ENCODE assay signal across 11 cellular contexts in the genomic region with DNA sequence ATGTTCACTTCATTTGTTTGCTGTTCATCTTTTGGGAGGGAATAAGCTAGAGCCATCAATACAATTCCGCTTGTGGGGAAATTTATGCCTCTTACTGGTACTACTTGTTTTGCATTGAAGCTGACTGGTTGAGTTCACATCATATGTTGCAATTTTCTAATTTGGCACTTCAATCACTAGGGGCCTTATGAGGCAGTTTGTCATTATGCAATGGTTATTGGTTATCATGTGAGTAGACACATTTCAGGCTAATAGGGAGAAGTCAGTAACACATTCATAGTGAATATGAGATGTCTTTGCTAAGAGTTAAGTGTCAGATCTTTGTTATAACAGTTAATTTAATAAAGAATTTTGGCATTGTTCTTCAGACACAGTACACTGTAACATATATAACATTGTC. TPM values are rescaled to one million over a fixed set of nuclear protein-coding genes. Genes with fewer than 3 reads are reported as not detected.
DNase-seq lines count a peak whose midpoint lies in the region; TF ChIP-seq lines count a peak whose summit lies in the region.
"Had no signal": no experiment of that assay in that cellular context is flagged by ENCODE, and none has a peak within 500 bp of the region (broad histone marks: within the 10 kb centered on the region; RNA-seq: fewer than 3 reads in every experiment).

No MANE protein-coding gene starts in this region.

- peaks cover 20% of the 10 kb centered on the region for H3K79me2 ChIP-seq in MM.1S (ENCODE audit: low read length)

- TF ChIP-seq CTCF in fibroblast of mammary gland (conservative IDR thresholded peaks at IDR 0.05; ENCODE audit: control insufficient read depth, insufficient read depth, low read depth, low read length) (no peak), GM10266 (IDR thresholded peaks at IDR 0.05; ENCODE audit: control insufficient read depth, insufficient read depth, low read depth, missing control alignments) (no peak), sigmoid colon (IDR thresholded peaks at IDR 0.05) (no peak), MM.1S (IDR thresholded peaks at IDR 0.05; ENCODE audit: low read length) (no peak), GM20000 (IDR thresholded peaks at IDR 0.05; ENCODE audit: extremely low read depth, missing control alignments) (no peak)

- TF ChIP-seq POLR2A in sigmoid colon (IDR thresholded peaks at IDR 0.05): no peak

- H3K9me3 ChIP-seq in BLaER1 treated with 17β-estradiol and CSF1 and Interleukin-3, amounts not matched to agents 10 nM and 100 nM (replicated peaks in 1 of 11): peaks cover 0 to 5% (median 0%) of the 10 kb centered on the region in 11 experiments; a peak in 4 of 22 replicates
- H3K9me3 ChIP-seq in sigmoid colon: no peaks in the 10 kb centered on the region
- no peaks in the 10 kb centered on the region for H3K9me3 ChIP-seq in MM.1S (replicated peaks; ENCODE audit: insufficient read depth, low read length)

- H3K27me3 ChIP-seq in BLaER1 treated with 17β-estradiol and CSF1 and Interleukin-3, amounts not matched to agents 10 nM and 100 nM: no peaks in the 10 kb centered on the region
- H3K27me3 ChIP-seq in sigmoid colon: no peaks in the 10 kb centered on the region
- H3K27me3 ChIP-seq in MM.1S (replicated peaks; ENCODE audit: insufficient read depth, low read length): no peaks in the 10 kb centered on the region

- peaks cover 17 to 40% (median 28%) of the 10 kb centered on the region in 10 experiments for H3K4me1 ChIP-seq in BLaER1 treated with 17β-estradiol and CSF1 and Interleukin-3, amounts not matched to agents 10 nM and 100 nM
- H3K4me1 ChIP-seq in sigmoid colon (peaks cover 0 to 8% (median 0%) of the 10 kb centered on the region in 4 donors), MM.1S (ENCODE audit: low read length) (no peaks in the 10 kb centered on the region)

- no peak for TF ChIP-seq EP300 in sigmoid colon (IDR thresholded peaks at IDR 0.05)

- peak overlapping the region in 8 of 11 experiments; percentile 14 to 41 (median 24); a peak in 10 of 22 replicates for H3K4me2 ChIP-seq in BLaER1 treated with 17β-estradiol and CSF1 and Interleukin-3, amounts not matched to agents 10 nM and 100 nM
- no peak overlapping the region for H3K4me2 ChIP-seq in MM.1S (ENCODE audit: low read depth, low read length)

- in situ Hi-C loops in SK-MEL-5 (cut with HindIII; ENCODE audit: low pct_unique_long_range_greater_than_20kb, low sequenced_read_pairs): no loop called here

- H3K36me3 ChIP-seq in BLaER1 treated with 17β-estradiol and CSF1 and Interleukin-3, amounts not matched to agents 10 nM and 100 nM: peaks cover 37 to 81% (median 63%) of the 10 kb centered on the region in 11 experiments
- H3K36me3 ChIP-seq in sigmoid colon (peaks cover 0 to 13% (median 2%) of the 10 kb centered on the region in 4 donors), MM.1S (replicated peaks; ENCODE audit: insufficient read depth, low read length) (peaks cover 4% of the 10 kb centered on the region; the same call in 1 of the 2 replicates)

- WGBS in sigmoid colon, 2 donors: 73 to 93% methylated on average over 1 of the region's 1 CpG

- peak; percentile 11 for DNase-seq in H4 (ENCODE audit: low spot score)
- peak; percentile 41 for DNase-seq in SK-MEL-5 (ENCODE audit: low read depth, low spot score)
- peak; percentile 57 for DNase-seq in fibroblast of mammary gland (ENCODE audit: low read depth)
- no peak for DNase-seq in GM10266 (ENCODE audit: extremely low spot score)
- DNase-seq in sigmoid colon: no peak
- DNase-seq in MM.1S: no peak
- DNase-seq in GM20000 (ENCODE audit: low spot score): no peak
- DNase-seq: COR-L47, KG1, RPMI8226 had no signal

- H3K4me3 ChIP-seq in BLaER1 treated with 17β-estradiol and CSF1 and Interleukin-3, amounts not matched to agents 10 nM and 100 nM: no peak overlapping the region
- H3K4me3 ChIP-seq in fibroblast of mammary gland (ENCODE audit: control insufficient read depth, low read depth, low read length) (no peak overlapping the region), sigmoid colon (no peak overlapping the region), MM.1S (ENCODE audit: low read length) (no peak overlapping the region)

- H3F3A ChIP-seq in MM.1S (ENCODE audit: insufficient read depth, low read length): peaks cover 25% of the 10 kb centered on the region

- intact Hi-C loops in sigmoid colon (cut with DNase I): no loop called here

- H2AFZ ChIP-seq in MM.1S (ENCODE audit: low read length): no peak overlapping the region

- no peaks in the 10 kb centered on the region for H3K9me2 ChIP-seq in MM.1S (replicated peaks; ENCODE audit: insufficient read depth, low read length)

- peak overlapping the region in 7 of 11 experiments; percentile 3 to 53 (median 37); a peak in 6 of 22 replicates for H3K9ac ChIP-seq in BLaER1 treated with 17β-estradiol and CSF1 and Interleukin-3, amounts not matched to agents 10 nM and 100 nM
- H3K9ac ChIP-seq in MM.1S (ENCODE audit: low read length): no peak overlapping the region

- peaks cover 0 to 26% (median 4%) of the 10 kb centered on the region in 11 experiments; a peak in 7 of 22 replicates for H4K20me1 ChIP-seq in BLaER1 treated with 17β-estradiol and CSF1 and Interleukin-3, amounts not matched to agents 10 nM and 100 nM
- H4K20me1 ChIP-seq in MM.1S (ENCODE audit: insufficient read depth, low read length): no peaks in the 10 kb centered on the region

- peak overlapping the region in 10 of 11 experiments; percentile 0 to 95 (median 64); a peak in 19 of 22 replicates for H3K27ac ChIP-seq in BLaER1 treated with 17β-estradiol and CSF1 and Interleukin-3, amounts not matched to agents 10 nM and 100 nM
- H3K27ac ChIP-seq in sigmoid colon (no peak overlapping the region), MM.1S (ENCODE audit: low read length) (no peak overlapping the region)

RNA-seq across cellular contexts. Expression of a gene that starts 5.0 kb away (rescaled TPM):
- total RNA-seq in H4 (2014; rRNA removed; shearing (Covaris generic)): 1,862 and 2,508 TPM in 2 replicates
- total RNA-seq in SK-MEL-5 (2014; rRNA removed; shearing (Covaris generic)): 2,136 and 2,368 TPM in 2 replicates
- 1,541 and 1,914 TPM in 2 replicates for polyA plus RNA-seq in SK-MEL-5 (2015; cell fraction: cytosol; rRNA removed)
- 356 and 363 TPM in 2 replicates for polyA plus RNA-seq in SK-MEL-5 (2015; cell fraction: nucleus; rRNA removed)
- total RNA-seq in sigmoid colon: 1,000 to 10,000 TPM in 2 of 4 donors, 100 to 1,000 TPM in 2; 753 to 2,539 (median 1,366) TPM
- polyA plus RNA-seq in sigmoid colon: 1,000 to 10,000 TPM; 1,854 to 3,258 (median 2,959) TPM

RNA-seq across cellular contexts. Expression of a gene that starts 9.8 kb away (rescaled TPM):
- total RNA-seq in H4 (2014; rRNA removed; shearing (Covaris generic)): not detected in 2 replicates
- 1.3 and 2.9 TPM in 2 replicates for total RNA-seq in SK-MEL-5 (2014; rRNA removed; shearing (Covaris generic))
- polyA plus RNA-seq in SK-MEL-5 (2015; cell fraction: cytosol; rRNA removed): 1.4 and 4.7 TPM in 2 replicates
- polyA plus RNA-seq in SK-MEL-5 (2015; cell fraction: nucleus; rRNA removed): 7.7 and 18.4 TPM in 2 replicates
- 1 to 10 TPM; 4.2 to 8.6 (median 6.1) TPM for total RNA-seq in sigmoid colon
- 10 to 100 TPM in 1 of 3 donors, 1 to 10 TPM in 2; 4.2 to 23.2 (median 5.4) TPM for polyA plus RNA-seq in sigmoid colon

RNA-seq across cellular contexts. Expression of a gene that starts 11.9 kb away (rescaled TPM):
- 192 and 209 TPM in 2 replicates for total RNA-seq in H4 (2014; rRNA removed; shearing (Covaris generic))
- total RNA-seq in SK-MEL-5 (2014; rRNA removed; shearing (Covaris generic)): 201 and 207 TPM in 2 replicates
- polyA plus RNA-seq in SK-MEL-5 (2015; cell fraction: cytosol; rRNA removed): 136 and 144 TPM in 2 replicates
- polyA plus RNA-seq in SK-MEL-5 (2015; cell fraction: nucleus; rRNA removed): 249 and 255 TPM in 2 replicates
- total RNA-seq in sigmoid colon: 10 to 100 TPM in 3 of 4 donors, 1 to 10 TPM in 1; 9.7 to 15.3 (median 13.0) TPM
- 10 to 100 TPM in 2 of 3 donors, 1 to 10 TPM in 1; 6.0 to 24.0 (median 23.2) TPM for polyA plus RNA-seq in sigmoid colon

RNA-seq across cellular contexts. Expression of a gene that starts 12.2 kb away (rescaled TPM):
- total RNA-seq in H4 (2014; rRNA removed; shearing (Covaris generic)): 64.1 and 82.3 TPM in 2 replicates
- 70.7 and 79.3 TPM in 2 replicates for total RNA-seq in SK-MEL-5 (2014; rRNA removed; shearing (Covaris generic))
- polyA plus RNA-seq in SK-MEL-5 (2015; cell fraction: cytosol; rRNA removed): 69.0 and 72.3 TPM in 2 replicates
- 29.8 and 33.8 TPM in 2 replicates for polyA plus RNA-seq in SK-MEL-5 (2015; cell fraction: nucleus; rRNA removed)
- total RNA-seq in sigmoid colon: 10 to 100 TPM; 38.8 to 51.0 (median 47.2) TPM
- 10 to 100 TPM; 56.5 to 66.4 (median 64.7) TPM for polyA plus RNA-seq in sigmoid colon

RNA-seq across cellular contexts. Expression of a gene that starts 47.2 kb away (rescaled TPM):
- total RNA-seq in H4 (2014; rRNA removed; shearing (Covaris generic)): 4.5 and 8.2 TPM in 2 replicates
- 5.8 and 7.0 TPM in 2 replicates for total RNA-seq in SK-MEL-5 (2014; rRNA removed; shearing (Covaris generic))
- polyA plus RNA-seq in SK-MEL-5 (2015; cell fraction: cytosol; rRNA removed): 19.3 and 22.4 TPM in 2 replicates
- polyA plus RNA-seq in SK-MEL-5 (2015; cell fraction: nucleus; rRNA removed): 13.3 and 23.4 TPM in 2 replicates
- total RNA-seq in sigmoid colon: 1 to 10 TPM; 3.0 to 7.1 (median 4.6) TPM
- polyA plus RNA-seq in sigmoid colon: 10 to 100 TPM in 2 of 3 donors, 1 to 10 TPM in 1; 7.2 to 14.2 (median 11.8) TPM

Comparison
In these comparisons a context has a peak if more than half of its experiments do, and no peak if none do; other contexts are left out.
1. H3K27ac ChIP-seq: peak in BLaER1 treated with 17β-estradiol and CSF1 and Interleukin-3, amounts not matched to agents 10 nM and 100 nM (10 of 11); none in sigmoid colon (0 of 4) and MM.1S (single experiment).
2. DNase-seq: peak in H4 (single experiment), SK-MEL-5 (single experiment) and fibroblast of mammary gland (single experiment); none in GM10266 (single experiment), sigmoid colon (single experiment), MM.1S (single experiment) and GM20000 (single experiment).
3. RNA of a gene that starts 11.9 kb away (total RNA-seq): 201 to 207 TPM in SK-MEL-5 and 192 to 209 TPM in H4; 9.7 to 15.3 TPM in sigmoid colon; every median in the first group is over 10 times any median in the second.